17 cellular contexts compared by ENCODE assay signal in the genomic region with DNA sequence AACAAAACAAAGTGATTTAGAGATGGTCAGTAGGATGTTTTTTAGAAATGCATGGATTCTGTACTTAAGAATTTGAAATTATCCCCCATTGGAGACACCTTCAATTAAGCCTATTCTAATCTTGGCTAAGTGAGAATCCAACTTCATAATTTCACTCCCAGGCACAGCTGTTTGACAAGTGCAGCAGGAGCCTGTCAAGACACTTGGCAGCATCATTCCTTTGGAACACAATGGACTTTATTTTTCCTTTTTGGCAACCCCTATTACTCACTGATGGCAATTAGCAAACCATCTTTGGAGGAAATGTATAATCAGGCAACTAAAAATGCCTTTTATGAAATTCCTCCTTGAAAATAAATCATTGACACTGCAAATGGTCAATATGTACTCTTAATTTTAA.
"Had no signal": no experiment of that assay in that cellular context is flagged by ENCODE, and none has a peak within 500 bp of the region (broad histone marks: within the 10 kb centered on the region; RNA-seq: fewer than 3 reads in every experiment).

No MANE protein-coding gene starts in this region.

- H3K27ac ChIP-seq: gastrocnemius medialis, neural progenitor cell, SK-N-MC had no signal

- H3K36me3 ChIP-seq: ascending aorta, cardiac muscle cell, gastrocnemius medialis, neural progenitor cell, tibial nerve had no signal

- ATAC-seq: activated CD8-positive, alpha-beta memory T cell treated with anti-CD3 and anti-CD28 coated beads, Interleukin-2, amount 10 ng/mL, durations not matched to agents 7 days and 5 days; gastrocnemius medialis; T-cell had no signal

- H3K27me3 ChIP-seq: ascending aorta, cardiac muscle cell, gastrocnemius medialis, neural progenitor cell, tibial nerve had no signal

- H3K4me3 ChIP-seq: ascending aorta, cardiac muscle cell, gastrocnemius medialis, neural progenitor cell, SK-N-MC, tibial nerve had no signal

- FAIRE-seq: endometrium had no signal

- H3K9me3 ChIP-seq: ascending aorta, gastrocnemius medialis, tibial nerve had no signal

- DNase-seq: activated CD4-positive, alpha-beta memory T cell treated with anti-CD3 and anti-CD28 coated beads for 36 hours; activated CD8-positive, alpha-beta memory T cell treated with anti-CD3 and anti-CD28 coated beads, Interleukin-2, amount 10 ng/mL, durations not matched to agents 7 days and 5 days; activated naive CD4-positive, alpha-beta T cell treated with anti-CD3 and anti-CD28 coated beads, Interleukin-2, amount 10 ng/mL, durations not matched to agents 7 days and 5 days; activated T-cell treated with anti-CD3 and anti-CD28 coated beads, Interleukin-2, amount 50 U/mL, for 1 hour; gastrocnemius medialis; hippocampal formation; mesendoderm; stimulated activated CD4-positive, alpha-beta T cell treated with anti-CD3 and anti-CD28 coated beads, Interleukin-2, amount 100 ng/mL, for 48 hours; stimulated activated naive CD4-positive, alpha-beta T cell; T-cell; T1000 had no signal
